In genomic region chr1:175839678-175840669, GRCh38 we compare ENCODE assay signal across 12 cellular contexts.
DNase-seq lines count a peak whose midpoint lies in the region; ATAC-seq and TF ChIP-seq lines count a peak whose summit lies in the region.
"Had no signal": no experiment of that assay in that cellular context is flagged by ENCODE, and none has a peak within 500 bp of the region (broad histone marks: within the 10 kb centered on the region; RNA-seq: fewer than 3 reads in every experiment).

No MANE protein-coding gene starts in this region.

- H3K4me1 ChIP-seq in Caco-2: peaks cover 32% of the 10 kb centered on the region
- H3K4me1 ChIP-seq in hepatocyte (ENCODE audit: insufficient read depth): peaks cover 20% of the 10 kb centered on the region
- H3K4me1 ChIP-seq: body of pancreas had no signal

- DNase-seq in Caco-2 (peak; percentile 51 to 75), Kasumi-1 (lab: John Stamatoyannopoulos, UW) (peak; percentile 75 to 84), SHP77 (lab: John Stamatoyannopoulos, UW) (peak; percentile 66 to 70), hepatocyte (ENCODE audit: low spot score) (peak; percentile 75), NOMO-1 treated with dmso at 0.1 percent for 144 hours (lab: John Stamatoyannopoulos, UW; ENCODE audit: unreplicated experiment) (no peak)
- DNase-seq: activated CD4-positive, alpha-beta memory T cell treated with anti-CD3 and anti-CD28 coated beads, Interleukin-2, amount 10 ng/mL, durations not matched to agents 7 days and 5 days; body of pancreas; NCI-H2081 treated with DMSO at 0.1 percent for 48 hours; occipital lobe had no signal

- H3K4me2 ChIP-seq in hepatocyte: peak overlapping the region; percentile 55

- no peak for ATAC-seq in GM21825 (IDR thresholded peaks at IDR 0.05; ENCODE audit: unreplicated experiment)
- ATAC-seq in HG02678 (IDR thresholded peaks at IDR 0.05; ENCODE audit: unreplicated experiment): no peak
- no peak for ATAC-seq in GM21526 (IDR thresholded peaks at IDR 0.05; ENCODE audit: low FRiP score, unreplicated experiment)
- ATAC-seq: body of pancreas had no signal

- no peaks in the 10 kb centered on the region for H3K9me2 ChIP-seq in hepatocyte (replicated peaks; ENCODE audit: insufficient read depth)

- H3K4me3 ChIP-seq in Caco-2 (ENCODE audit: low read depth, low read length) (peak overlapping the region; percentile 27), hepatocyte (no peak overlapping the region)
- H3K4me3 ChIP-seq: body of pancreas had no signal

- H3K9me3 Mint-ChIP-seq in Caco-2 (ENCODE audit: unreplicated experiment): no peaks in the 10 kb centered on the region
- H3K9me3 Mint-ChIP-seq: activated CD4-positive, alpha-beta memory T cell treated with anti-CD3 and anti-CD28 coated beads, Interleukin-2, amount 10 ng/mL, durations not matched to agents 7 days and 5 days had no signal

- H3K27me3 ChIP-seq in Caco-2 (replicated peaks; ENCODE audit: control insufficient read depth, insufficient read depth, low read length): no peaks in the 10 kb centered on the region
- no peaks in the 10 kb centered on the region for H3K27me3 ChIP-seq in hepatocyte
- H3K27me3 ChIP-seq: body of pancreas had no signal

- no peaks in the 10 kb centered on the region for H3K36me3 Mint-ChIP-seq in Caco-2 (ENCODE audit: insufficient read depth, unreplicated experiment)

- H2AFZ ChIP-seq in hepatocyte: peak overlapping the region; percentile 20

- no peaks in the 10 kb centered on the region for H3K79me2 ChIP-seq in hepatocyte

- H4K20me1 ChIP-seq in hepatocyte (ENCODE audit: insufficient read depth, poor library complexity, severe bottlenecking): no peaks in the 10 kb centered on the region

- H3K4me3 Mint-ChIP-seq in Caco-2 (ENCODE audit: unreplicated experiment): peak overlapping the region; percentile 78
- H3K4me3 Mint-ChIP-seq: activated CD4-positive, alpha-beta memory T cell treated with anti-CD3 and anti-CD28 coated beads, Interleukin-2, amount 10 ng/mL, durations not matched to agents 7 days and 5 days had no signal

- POLR2A ChIA-PET in Caco-2 (lab: Charles Lee): no interaction called here

- H3K4me1 Mint-ChIP-seq in Caco-2 (ENCODE audit: low read depth, unreplicated experiment): peaks cover 42% of the 10 kb centered on the region
- H3K4me1 Mint-ChIP-seq: activated CD4-positive, alpha-beta memory T cell treated with anti-CD3 and anti-CD28 coated beads, Interleukin-2, amount 10 ng/mL, durations not matched to agents 7 days and 5 days had no signal

- peaks cover 4% of the 10 kb centered on the region for H3K27me3 Mint-ChIP-seq in Caco-2 (ENCODE audit: insufficient read depth, unreplicated experiment)
- H3K27me3 Mint-ChIP-seq: activated CD4-positive, alpha-beta memory T cell treated with anti-CD3 and anti-CD28 coated beads, Interleukin-2, amount 10 ng/mL, durations not matched to agents 7 days and 5 days had no signal

- CTCF ChIA-PET in Caco-2 (lab: Charles Lee): interaction anchor here (0.7 to 1.5 kb wide), 2 partner anchors 48 to 466 kb away, joined by 3 to 4 read pairs; no protein-coding TSS in a partner anchor

- H3K27ac Mint-ChIP-seq in Caco-2 (ENCODE audit: unreplicated experiment): peak overlapping the region; percentile 24
- H3K27ac Mint-ChIP-seq: activated CD4-positive, alpha-beta memory T cell treated with anti-CD3 and anti-CD28 coated beads, Interleukin-2, amount 10 ng/mL, durations not matched to agents 7 days and 5 days had no signal

- intact Hi-C loops in Caco-2 (cut with micrococcal nuclease; ENCODE audit: unreplicated experiment): loop anchor here (5.0 kb wide), 1 partner anchor 367 kb away; the partner anchor contains the start of gene COP1

- WGBS in hepatocyte (ENCODE audit: low lambda C conversion rate, missing lambda C conversion rate): 10% methylated on average over 9 of the region's 9 CpGs

- H3K36me3 ChIP-seq in Caco-2 (ENCODE audit: control insufficient read depth, insufficient read depth, low read length) (no peaks in the 10 kb centered on the region), hepatocyte (replicated peaks; ENCODE audit: insufficient read depth, low read depth) (no peaks in the 10 kb centered on the region)

- no TSS peak for BruUV-seq in Caco-2 (replicated peaks; lab: Mats Ljungman, UMichigan)

- H3K27ac ChIP-seq in hepatocyte: peak overlapping the region; percentile 84
- H3K27ac ChIP-seq: body of pancreas had no signal

- TF ChIP-seq CTCF in Caco-2 (IDR thresholded peaks at IDR 0.05; ENCODE audit: insufficient read depth in 1 of 2, low read depth in 1 of 2, low read length in 1 of 2, severe bottlenecking in 1 of 2, unreplicated experiment in 1 of 2): no peak
- TF ChIP-seq CTCF in hepatocyte (IDR thresholded peaks at IDR 0.05; ENCODE audit: poor library complexity): no peak

- H3K9me3 ChIP-seq in Caco-2 (no peaks in the 10 kb centered on the region), hepatocyte (ENCODE audit: low read depth) (no peaks in the 10 kb centered on the region)
- H3K9me3 ChIP-seq: body of pancreas had no signal
